ENCODE assay signal across 3 cellular contexts in genomic region chr1:2337081-2337480, GRCh38.
"Had no signal": no experiment of that assay in that cellular context is flagged by ENCODE, and none has a peak within 500 bp of the region (broad histone marks: within the 10 kb centered on the region; RNA-seq: fewer than 3 reads in every experiment).

No MANE protein-coding gene starts in this region.

- DNase-seq: GDM1, GF-D8 had no signal

- H3K4me3 ChIP-seq: GM12878 had no signal
